ENCODE assay signal across 1 cellular context in the genomic region with DNA sequence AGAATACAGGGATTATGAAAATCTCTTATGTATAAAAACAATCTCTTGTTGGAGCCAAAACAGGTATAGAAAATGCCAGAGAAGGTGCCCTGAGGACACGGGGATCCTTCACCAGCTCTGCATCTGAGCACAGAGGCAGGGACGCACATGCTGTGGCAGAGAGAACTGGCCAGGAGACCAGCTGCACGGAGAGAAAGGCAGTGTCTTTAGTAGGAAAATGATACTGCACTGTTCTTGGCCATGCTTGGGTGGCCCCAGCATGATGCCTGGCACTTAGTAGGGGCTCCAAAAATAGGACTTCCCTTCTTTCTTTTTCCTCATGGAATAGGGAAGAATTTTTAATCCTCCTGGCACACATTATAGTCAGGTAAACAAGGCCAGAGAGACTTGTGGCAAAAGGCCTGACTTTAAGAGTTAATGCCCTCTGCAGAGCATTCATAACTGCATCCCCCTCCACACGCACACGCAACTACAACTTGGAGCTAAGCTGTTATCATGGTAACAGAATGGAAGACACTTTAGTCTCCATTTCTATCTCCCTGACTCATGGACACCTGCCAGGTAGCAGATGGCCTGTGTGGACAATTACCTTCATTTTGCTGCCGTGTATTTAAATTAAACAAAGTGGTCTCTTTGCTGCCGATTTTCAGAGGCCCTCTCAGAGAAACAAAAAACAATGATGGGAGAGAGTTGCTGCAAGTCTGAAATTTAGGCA.
A peak's percentile ranks its signal among the peaks of the same experiment; 100 is the strongest.
TF ChIP-seq lines count a peak whose summit lies in the region.

No MANE protein-coding gene starts in this region.

TF ChIP-seq in GM12878, 131 proteins besides CTCF, POLR2A, EP300 and RAD21 (continued from another document):
- TF ChIP-seq, protein P1, sequence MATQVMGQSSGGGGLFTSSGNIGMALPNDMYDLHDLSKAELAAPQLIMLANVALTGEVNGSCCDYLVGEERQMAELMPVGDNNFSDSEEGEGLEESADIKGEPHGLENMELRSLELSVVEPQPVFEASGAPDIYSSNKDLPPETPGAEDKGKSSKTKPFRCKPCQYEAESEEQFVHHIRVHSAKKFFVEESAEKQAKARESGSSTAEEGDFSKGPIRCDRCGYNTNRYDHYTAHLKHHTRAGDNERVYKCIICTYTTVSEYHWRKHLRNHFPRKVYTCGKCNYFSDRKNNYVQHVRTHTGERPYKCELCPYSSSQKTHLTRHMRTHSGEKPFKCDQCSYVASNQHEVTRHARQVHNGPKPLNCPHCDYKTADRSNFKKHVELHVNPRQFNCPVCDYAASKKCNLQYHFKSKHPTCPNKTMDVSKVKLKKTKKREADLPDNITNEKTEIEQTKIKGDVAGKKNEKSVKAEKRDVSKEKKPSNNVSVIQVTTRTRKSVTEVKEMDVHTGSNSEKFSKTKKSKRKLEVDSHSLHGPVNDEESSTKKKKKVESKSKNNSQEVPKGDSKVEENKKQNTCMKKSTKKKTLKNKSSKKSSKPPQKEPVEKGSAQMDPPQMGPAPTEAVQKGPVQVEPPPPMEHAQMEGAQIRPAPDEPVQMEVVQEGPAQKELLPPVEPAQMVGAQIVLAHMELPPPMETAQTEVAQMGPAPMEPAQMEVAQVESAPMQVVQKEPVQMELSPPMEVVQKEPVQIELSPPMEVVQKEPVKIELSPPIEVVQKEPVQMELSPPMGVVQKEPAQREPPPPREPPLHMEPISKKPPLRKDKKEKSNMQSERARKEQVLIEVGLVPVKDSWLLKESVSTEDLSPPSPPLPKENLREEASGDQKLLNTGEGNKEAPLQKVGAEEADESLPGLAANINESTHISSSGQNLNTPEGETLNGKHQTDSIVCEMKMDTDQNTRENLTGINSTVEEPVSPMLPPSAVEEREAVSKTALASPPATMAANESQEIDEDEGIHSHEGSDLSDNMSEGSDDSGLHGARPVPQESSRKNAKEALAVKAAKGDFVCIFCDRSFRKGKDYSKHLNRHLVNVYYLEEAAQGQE (IDR thresholded peaks at IDR 0.05; ENCODE audit: low read depth, low read length), result no peak
- TF ChIP-seq, protein P2, sequence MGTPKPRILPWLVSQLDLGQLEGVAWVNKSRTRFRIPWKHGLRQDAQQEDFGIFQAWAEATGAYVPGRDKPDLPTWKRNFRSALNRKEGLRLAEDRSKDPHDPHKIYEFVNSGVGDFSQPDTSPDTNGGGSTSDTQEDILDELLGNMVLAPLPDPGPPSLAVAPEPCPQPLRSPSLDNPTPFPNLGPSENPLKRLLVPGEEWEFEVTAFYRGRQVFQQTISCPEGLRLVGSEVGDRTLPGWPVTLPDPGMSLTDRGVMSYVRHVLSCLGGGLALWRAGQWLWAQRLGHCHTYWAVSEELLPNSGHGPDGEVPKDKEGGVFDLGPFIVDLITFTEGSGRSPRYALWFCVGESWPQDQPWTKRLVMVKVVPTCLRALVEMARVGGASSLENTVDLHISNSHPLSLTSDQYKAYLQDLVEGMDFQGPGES (IDR thresholded peaks at IDR 0.05), result no peak
- TF ChIP-seq SP1 (IDR thresholded peaks at IDR 0.05; ENCODE audit: low read depth, low read length), result no peak
- TF ChIP-seq EED (IDR thresholded peaks at IDR 0.05; ENCODE audit: low read depth), result peak; percentile 70; the same call in 1 of the 2 replicates
- no peak for TF ChIP-seq HDAC2 (IDR thresholded peaks at IDR 0.05)
- no peak for TF ChIP-seq IKZF2 (IDR thresholded peaks at IDR 0.05)
- TF ChIP-seq, protein P3, sequence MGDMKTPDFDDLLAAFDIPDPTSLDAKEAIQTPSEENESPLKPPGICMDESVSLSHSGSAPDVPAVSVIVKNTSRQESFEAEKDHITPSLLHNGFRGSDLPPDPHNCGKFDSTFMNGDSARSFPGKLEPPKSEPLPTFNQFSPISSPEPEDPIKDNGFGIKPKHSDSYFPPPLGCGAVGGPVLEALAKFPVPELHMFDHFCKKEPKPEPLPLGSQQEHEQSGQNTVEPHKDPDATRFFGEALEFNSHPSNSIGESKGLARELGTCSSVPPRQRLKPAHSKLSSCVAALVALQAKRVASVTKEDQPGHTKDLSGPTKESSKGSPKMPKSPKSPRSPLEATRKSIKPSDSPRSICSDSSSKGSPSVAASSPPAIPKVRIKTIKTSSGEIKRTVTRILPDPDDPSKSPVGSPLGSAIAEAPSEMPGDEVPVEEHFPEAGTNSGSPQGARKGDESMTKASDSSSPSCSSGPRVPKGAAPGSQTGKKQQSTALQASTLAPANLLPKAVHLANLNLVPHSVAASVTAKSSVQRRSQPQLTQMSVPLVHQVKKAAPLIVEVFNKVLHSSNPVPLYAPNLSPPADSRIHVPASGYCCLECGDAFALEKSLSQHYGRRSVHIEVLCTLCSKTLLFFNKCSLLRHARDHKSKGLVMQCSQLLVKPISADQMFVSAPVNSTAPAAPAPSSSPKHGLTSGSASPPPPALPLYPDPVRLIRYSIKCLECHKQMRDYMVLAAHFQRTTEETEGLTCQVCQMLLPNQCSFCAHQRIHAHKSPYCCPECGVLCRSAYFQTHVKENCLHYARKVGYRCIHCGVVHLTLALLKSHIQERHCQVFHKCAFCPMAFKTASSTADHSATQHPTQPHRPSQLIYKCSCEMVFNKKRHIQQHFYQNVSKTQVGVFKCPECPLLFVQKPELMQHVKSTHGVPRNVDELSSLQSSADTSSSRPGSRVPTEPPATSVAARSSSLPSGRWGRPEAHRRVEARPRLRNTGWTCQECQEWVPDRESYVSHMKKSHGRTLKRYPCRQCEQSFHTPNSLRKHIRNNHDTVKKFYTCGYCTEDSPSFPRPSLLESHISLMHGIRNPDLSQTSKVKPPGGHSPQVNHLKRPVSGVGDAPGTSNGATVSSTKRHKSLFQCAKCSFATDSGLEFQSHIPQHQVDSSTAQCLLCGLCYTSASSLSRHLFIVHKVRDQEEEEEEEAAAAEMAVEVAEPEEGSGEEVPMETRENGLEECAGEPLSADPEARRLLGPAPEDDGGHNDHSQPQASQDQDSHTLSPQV (IDR thresholded peaks at IDR 0.05), result no peak
- peak; percentile 9; the same call in 1 of the 2 replicates for TF ChIP-seq IKZF1 (conservative IDR thresholded peaks at IDR 0.05)
- no peak for TF ChIP-seq RBBP5 (conservative IDR thresholded peaks at IDR 0.05)
- TF ChIP-seq DPF2 (IDR thresholded peaks at IDR 0.05), result no peak
- no peak for TF ChIP-seq NRF1 (conservative IDR thresholded peaks at IDR 0.05; ENCODE audit: low read depth, low read length)
- peak; percentile 11; the same call in 1 of the 2 replicates for TF ChIP-seq RUNX3 (IDR thresholded peaks at IDR 0.05; ENCODE audit: low read length)
- peak; percentile 74; the same call in 1 of the 2 replicates for TF ChIP-seq PAX5 (IDR thresholded peaks at IDR 0.05; ENCODE audit: borderline replicate concordance, low read depth, low read length)
- 0 out of 2 replicates have a peak, but pooled peaks have one; percentile 16 for TF ChIP-seq TBL1XR1 (IDR thresholded peaks at IDR 0.05; ENCODE audit: low read depth, low read length)
- no peak for TF ChIP-seq EGR1 (IDR thresholded peaks at IDR 0.05; ENCODE audit: borderline replicate concordance in 1 of 2, low read depth in 2 of 2, low read length in 2 of 2)
- TF ChIP-seq CHD1 (IDR thresholded peaks at IDR 0.05; ENCODE audit: low read depth, low read length), result no peak
